Comparison of ENCODE assay signal across 8 cellular contexts in the genomic region with DNA sequence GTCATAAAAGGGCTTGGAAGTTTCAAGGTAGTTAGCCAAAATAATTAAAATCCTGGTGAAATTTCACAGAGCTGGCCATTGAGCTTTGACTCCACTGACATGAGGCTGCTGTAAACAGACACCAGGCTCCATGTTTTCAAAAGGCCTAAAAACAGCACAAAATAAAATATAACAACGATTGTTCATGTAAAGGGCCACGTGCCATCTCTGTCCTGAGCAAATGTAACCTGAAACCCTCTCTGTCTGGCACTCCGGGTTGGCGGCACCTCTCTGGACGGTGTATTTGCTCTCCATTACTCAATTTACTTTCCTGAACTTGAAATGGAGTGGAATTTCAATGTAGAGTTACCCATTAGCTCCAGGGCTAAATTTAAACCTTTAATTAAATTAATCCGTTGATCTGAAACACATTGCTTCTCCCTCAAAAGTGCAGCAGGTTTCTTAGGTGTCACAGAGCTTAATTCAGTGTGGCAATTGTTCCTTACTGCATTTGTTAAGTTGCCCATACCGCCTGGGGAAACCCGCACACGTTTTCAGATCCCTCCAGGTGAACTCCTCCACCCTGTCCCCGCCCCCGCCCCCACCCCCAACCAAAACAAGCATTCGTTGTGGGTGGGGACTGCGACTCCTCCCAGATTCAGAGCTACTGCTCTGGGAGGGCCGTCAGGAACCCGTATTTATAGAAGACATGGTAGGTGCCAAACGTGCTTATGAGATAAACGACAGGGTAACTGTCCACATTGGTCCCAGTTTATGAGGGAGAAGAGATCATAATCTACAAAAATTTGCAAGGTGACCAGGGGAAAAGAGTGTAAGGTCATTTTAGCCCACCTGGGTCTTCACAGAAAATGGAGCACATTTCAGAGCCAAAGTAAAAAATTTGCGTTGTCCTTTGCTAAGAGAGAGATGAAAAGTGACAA. TPM values are rescaled to one million over a fixed set of nuclear protein-coding genes. Genes with fewer than 3 reads are reported as not detected.
DNase-seq lines count a peak whose midpoint lies in the region; ATAC-seq and TF ChIP-seq lines count a peak whose summit lies in the region.

No MANE protein-coding gene starts in this region.

- no peak for TF ChIP-seq CTCF in GM12865 (IDR thresholded peaks at IDR 0.05; ENCODE audit: insufficient read depth, low read depth, low read length, missing control alignments)

- H3K36me3 ChIP-seq in skeletal muscle tissue (ENCODE audit: control insufficient read depth in 3 of 3, insufficient read depth in 3 of 3, low read length in 3 of 3): no peaks in the 10 kb centered on the region

- H3K27ac ChIP-seq in skeletal muscle tissue (ENCODE audit: low read depth, low read length): no peak overlapping the region

- peaks cover 7 to 21% (median 15%) of the 10 kb centered on the region in 3 donors for H3K4me1 ChIP-seq in skeletal muscle tissue (ENCODE audit: control insufficient read depth in 3 of 3, insufficient read depth in 3 of 3, low read length in 3 of 3)

- DNase-seq in GM12865 (ENCODE audit: low read depth) (peak; percentile 86), NCI-H1930 (lab: John Stamatoyannopoulos, UW) (peak; percentile 75 to 86), germinal center (ENCODE audit: low spot score) (peak; percentile 28), hepatic stellate cell (ENCODE audit: low spot score) (no peak)
- DNase-seq in activated CD4-positive, alpha-beta T cell treated with anti-CD3 and anti-CD28 coated beads, Interleukin-2, amount 50 U/mL, for 48 hours: peak; percentile 32 to 57

- ATAC-seq in HG02571 (IDR thresholded peaks at IDR 0.05; ENCODE audit: unreplicated experiment) (peak; percentile 37), HG03097 (IDR thresholded peaks at IDR 0.05; ENCODE audit: low FRiP score, unreplicated experiment) (no peak)

- H3K9me3 ChIP-seq in skeletal muscle tissue (ENCODE audit: control insufficient read depth in 3 of 3, low read length in 3 of 3): no peaks in the 10 kb centered on the region

- H3K9ac ChIP-seq in skeletal muscle tissue (ENCODE audit: low read depth in 1 of 3, low read length in 3 of 3): peak overlapping the region in 1 of 3 donors; percentile 76

- H3K27me3 ChIP-seq in skeletal muscle tissue (ENCODE audit: control insufficient read depth in 3 of 3, insufficient read depth in 3 of 3, low read length in 3 of 3): peaks cover 13 to 33% (median 30%) of the 10 kb centered on the region in 3 donors

- H3K4me3 ChIP-seq in GM12865 (ENCODE audit: low read depth, low read length) (peak overlapping the region; percentile 73), skeletal muscle tissue (ENCODE audit: low read length in 3 of 3) (peak overlapping the region in 2 of 3 donors; percentile 64 to 67)

RNA-seq across cellular contexts. Expression of a gene that starts 1.2 kb away (rescaled TPM):
- total RNA-seq in skeletal muscle tissue: 4.7 TPM
